ENCODE assay signal across 9 cellular contexts in the genomic region with DNA sequence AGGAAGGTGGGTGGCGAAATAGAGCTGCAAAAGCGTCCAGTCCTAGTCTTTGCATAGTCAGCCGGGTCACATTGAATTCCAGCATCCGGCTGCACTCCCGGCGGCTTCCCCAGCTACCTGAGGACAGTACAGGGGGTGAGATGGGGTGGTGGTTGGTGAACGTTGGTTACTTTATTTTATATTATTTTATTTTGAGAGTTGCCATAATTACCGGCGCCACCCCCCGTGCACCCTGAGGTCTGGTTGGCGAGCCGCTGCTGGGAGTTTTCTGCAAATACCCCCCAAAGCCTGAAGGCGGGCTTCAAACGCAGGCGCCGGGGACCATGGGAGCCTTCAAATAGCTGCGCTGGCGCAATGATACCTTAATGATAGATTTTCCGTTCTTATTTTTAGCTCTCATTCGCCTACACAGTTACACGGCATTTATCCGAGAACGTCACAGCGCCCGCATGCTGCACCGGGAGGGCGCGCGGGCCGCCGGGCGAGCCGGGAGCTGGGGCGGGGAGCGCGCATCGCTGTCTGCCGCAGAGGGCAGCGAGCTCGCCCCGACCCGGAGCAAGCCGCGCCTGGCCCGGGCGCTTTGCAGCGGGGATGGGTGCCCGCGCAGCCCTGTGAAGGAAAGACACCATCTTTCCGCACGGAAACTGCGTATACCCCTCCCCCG. TPM values are rescaled to one million over a fixed set of nuclear protein-coding genes. Genes with fewer than 3 reads are reported as not detected.
DNase-seq lines count a peak whose midpoint lies in the region; ATAC-seq, FAIRE-seq and TF ChIP-seq lines count a peak whose summit lies in the region.
"Had no signal": no experiment of that assay in that cellular context is flagged by ENCODE, and none has a peak within 500 bp of the region (broad histone marks: within the 10 kb centered on the region; RNA-seq: fewer than 3 reads in every experiment).

No MANE protein-coding gene starts in this region.

- no peak overlapping the region for H3K9ac ChIP-seq in GM12878 (ENCODE audit: control insufficient read depth, insufficient read depth, low read length)

- H3K36me3 Mint-ChIP-seq in IgD-negative memory B cell (peaks cover 1% of the 10 kb centered on the region), nephron (ENCODE audit: low read depth) (no peaks in the 10 kb centered on the region)
- H3K36me3 Mint-ChIP-seq: activated naive CD4-positive, alpha-beta T cell treated with anti-CD3 and anti-CD28 coated beads, Interleukin-2, amount 50 U/mL, for 72 hours had no signal

- no peaks in the 10 kb centered on the region; the same call in 1 of the 2 replicates for H3K4me1 ChIP-seq in GM12878 (ENCODE audit: control insufficient read depth, insufficient read depth, low read length)

- H3K4me3 ChIP-seq in GM12878: no peak overlapping the region

- intact Hi-C loops in GM12878 (cut with micrococcal nuclease; ENCODE audit: unreplicated experiment): no loop called here

- H3K36me3 ChIP-seq in GM12878 (ENCODE audit: control insufficient read depth in 2 of 2, insufficient read depth in 2 of 2, low read length in 1 of 2): no peaks in the 10 kb centered on the region

- SMC1A ChIA-PET in GM12878 (lab: Charles Lee; ENCODE audit: uncharacterized antibody, unreplicated experiment): no interaction called here

- no TSS peak for BruUV-seq in GM12878 (replicated peaks; lab: Mats Ljungman, UMichigan)

- H3K4me2 ChIP-seq in GM12878 (ENCODE audit: control insufficient read depth, insufficient read depth): no peak overlapping the region

- no peaks in the 10 kb centered on the region for H3K79me2 ChIP-seq in GM12878 (ENCODE audit: control insufficient read depth, insufficient read depth, low read length)

- no peak for FAIRE-seq in GM12878 (lab: Jason Lieb, UNC)

- no peak overlapping the region for H2AFZ ChIP-seq in GM12878 (ENCODE audit: control insufficient read depth, low read depth, low read length)

- no peak for TF ChIP-seq POLR2A in GM12878 (IDR thresholded peaks at IDR 0.05; ENCODE audit: low read depth, low read length)

- H3K27ac ChIP-seq in GM12878 (ENCODE audit: control insufficient read depth, insufficient read depth): no peak overlapping the region

- H3K27me3 Mint-ChIP-seq in IgD-negative memory B cell (peaks cover 53% of the 10 kb centered on the region), nephron (ENCODE audit: low read depth) (peaks cover 98% of the 10 kb centered on the region)

- DNase-seq in COLO668 (lab: John Stamatoyannopoulos, UW; ENCODE audit: unreplicated experiment) (peak; percentile 31), GM12878 (ENCODE audit: low read depth, low spot score) (no peak), SW480 (ENCODE audit: low spot score) (no peak), NCI-H2107 treated with DMSO at 0.1 percent for 48 hours (lab: John Stamatoyannopoulos, UW; ENCODE audit: unreplicated experiment) (no peak)

- POLR2A ChIA-PET in GM12878 (lab: Charles Lee): no interaction called here

- CTCF ChIA-PET in GM12878 (lab: Yijun Ruan, JAX): interaction anchor here (0.7 kb wide), 1 partner anchor 515 kb away, joined by 3 read pairs; no protein-coding TSS in a partner anchor

- RAD21 ChIA-PET in GM12878 (lab: Charles Lee; ENCODE audit: unreplicated experiment): no interaction called here

- ATAC-seq in GM12878 (peak; percentile 62), HG02852 (IDR thresholded peaks at IDR 0.05; ENCODE audit: unreplicated experiment) (no peak), GM21619 (IDR thresholded peaks at IDR 0.05; ENCODE audit: unreplicated experiment) (no peak)

- H3K27me3 ChIP-seq in GM12878 (replicated peaks in 1 of 2; ENCODE audit: control insufficient read depth in 2 of 2, insufficient read depth in 2 of 2, low read length in 1 of 2): peaks cover 9 to 15% of the 10 kb centered on the region in 2 experiments

- no peaks in the 10 kb centered on the region for H4K20me1 ChIP-seq in GM12878 (ENCODE audit: control insufficient read depth, insufficient read depth)

- peaks cover 0 to 1% (median 0%) of the 10 kb centered on the region in 3 donors for H3K9me3 Mint-ChIP-seq in IgD-negative memory B cell
- H3K9me3 Mint-ChIP-seq in nephron: peaks cover 3% of the 10 kb centered on the region
- H3K9me3 Mint-ChIP-seq: activated naive CD4-positive, alpha-beta T cell treated with anti-CD3 and anti-CD28 coated beads, Interleukin-2, amount 50 U/mL, for 72 hours had no signal

- in situ Hi-C loops in GM12878 (cut with MboI): no loop called here

- H3K4me1 Mint-ChIP-seq in IgD-negative memory B cell: peaks cover 4 to 13% (median 5%) of the 10 kb centered on the region in 3 donors
- peaks cover 16% of the 10 kb centered on the region for H3K4me1 Mint-ChIP-seq in nephron

- TF ChIP-seq EP300 in GM12878 (IDR thresholded peaks at IDR 0.05; ENCODE audit: borderline replicate concordance in 1 of 2, control insufficient read depth in 1 of 2, low read depth in 2 of 2, low read length in 2 of 2): no peak

- WGBS in GM12878 (ENCODE audit: insufficient coverage, insufficient replicate concordance, low lambda C conversion rate, missing lambda C conversion rate): 1% methylated on average over 39 of the region's 53 CpGs

- no peak for TF ChIP-seq CTCF in GM12878 (IDR thresholded peaks at IDR 0.05 in 2 of 3, conservative IDR thresholded peaks at IDR 0.05 in 1 of 3; ENCODE audit: control insufficient read depth in 2 of 3, extremely low read depth in 1 of 3, insufficient read depth in 1 of 3, low read depth in 3 of 3, low read length in 3 of 3)
- TF ChIP-seq CTCF in nephron (IDR thresholded peaks at IDR 0.05; ENCODE audit: unreplicated experiment in 3 of 3): no peak

- H3K4me3 Mint-ChIP-seq in IgD-negative memory B cell: peak overlapping the region; percentile 43 to 84 (median 66)
- H3K4me3 Mint-ChIP-seq in nephron: peak overlapping the region; percentile 77 to 85 (median 78)

- no peak for TF ChIP-seq RAD21 in GM12878 (IDR thresholded peaks at IDR 0.05; ENCODE audit: insufficient read depth, low read depth, low read length)

- H3K27ac Mint-ChIP-seq in IgD-negative memory B cell: no peak overlapping the region
- H3K27ac Mint-ChIP-seq in nephron: no peak overlapping the region
- H3K27ac Mint-ChIP-seq: activated naive CD4-positive, alpha-beta T cell treated with anti-CD3 and anti-CD28 coated beads, Interleukin-2, amount 50 U/mL, for 72 hours had no signal

- no peaks in the 10 kb centered on the region; the same call in 2 of the 3 replicates for H3K9me3 ChIP-seq in GM12878 (replicated peaks; ENCODE audit: control insufficient read depth, insufficient read depth, low read length)

TF ChIP-seq in GM12878, 131 proteins besides CTCF, POLR2A, EP300 and RAD21 (continues in another document):
- no peak for TF ChIP-seq EGR1 (IDR thresholded peaks at IDR 0.05; ENCODE audit: borderline replicate concordance in 1 of 2, low read depth in 2 of 2, low read length in 2 of 2)
- no peak for TF ChIP-seq STAT3 (IDR thresholded peaks at IDR 0.05; ENCODE audit: low read depth, low read length)
- no peak for TF ChIP-seq SUZ12 (IDR thresholded peaks at IDR 0.05; ENCODE audit: unreplicated experiment)
- TF ChIP-seq, protein P1, sequence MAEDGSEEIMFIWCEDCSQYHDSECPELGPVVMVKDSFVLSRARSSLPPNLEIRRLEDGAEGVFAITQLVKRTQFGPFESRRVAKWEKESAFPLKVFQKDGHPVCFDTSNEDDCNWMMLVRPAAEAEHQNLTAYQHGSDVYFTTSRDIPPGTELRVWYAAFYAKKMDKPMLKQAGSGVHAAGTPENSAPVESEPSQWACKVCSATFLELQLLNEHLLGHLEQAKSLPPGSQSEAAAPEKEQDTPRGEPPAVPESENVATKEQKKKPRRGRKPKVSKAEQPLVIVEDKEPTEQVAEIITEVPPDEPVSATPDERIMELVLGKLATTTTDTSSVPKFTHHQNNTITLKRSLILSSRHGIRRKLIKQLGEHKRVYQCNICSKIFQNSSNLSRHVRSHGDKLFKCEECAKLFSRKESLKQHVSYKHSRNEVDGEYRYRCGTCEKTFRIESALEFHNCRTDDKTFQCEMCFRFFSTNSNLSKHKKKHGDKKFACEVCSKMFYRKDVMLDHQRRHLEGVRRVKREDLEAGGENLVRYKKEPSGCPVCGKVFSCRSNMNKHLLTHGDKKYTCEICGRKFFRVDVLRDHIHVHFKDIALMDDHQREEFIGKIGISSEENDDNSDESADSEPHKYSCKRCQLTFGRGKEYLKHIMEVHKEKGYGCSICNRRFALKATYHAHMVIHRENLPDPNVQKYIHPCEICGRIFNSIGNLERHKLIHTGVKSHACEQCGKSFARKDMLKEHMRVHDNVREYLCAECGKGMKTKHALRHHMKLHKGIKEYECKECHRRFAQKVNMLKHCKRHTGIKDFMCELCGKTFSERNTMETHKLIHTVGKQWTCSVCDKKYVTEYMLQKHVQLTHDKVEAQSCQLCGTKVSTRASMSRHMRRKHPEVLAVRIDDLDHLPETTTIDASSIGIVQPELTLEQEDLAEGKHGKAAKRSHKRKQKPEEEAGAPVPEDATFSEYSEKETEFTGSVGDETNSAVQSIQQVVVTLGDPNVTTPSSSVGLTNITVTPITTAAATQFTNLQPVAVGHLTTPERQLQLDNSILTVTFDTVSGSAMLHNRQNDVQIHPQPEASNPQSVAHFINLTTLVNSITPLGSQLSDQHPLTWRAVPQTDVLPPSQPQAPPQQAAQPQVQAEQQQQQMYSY (CRISPR knock-in tag; IDR thresholded peaks at IDR 0.05): no peak
- TF ChIP-seq DPF2 (IDR thresholded peaks at IDR 0.05): no peak
- no peak for TF ChIP-seq BMI1 (IDR thresholded peaks at IDR 0.05; ENCODE audit: borderline replicate concordance)

RNA-seq across cellular contexts. Expression of gene RASGRF1, which starts 0.8 kb away (rescaled TPM):
- polyA plus RNA-seq in IgD-negative memory B cell (2.4 TPM), GM12878 (2011; rRNA removed) (0.68 and 0.87 TPM in 2 replicates), GM12878 (2014; fragmentation: Illumina TruSeq; extraction: Trizol) (1.1 and 1.6 TPM in 2 replicates), GM12878 (2014; fragmentation: Nextera tagmentation; extraction: Ambion mirVana) (under 1 TPM; 0.20 to 0.21 TPM), GM12878 (2014; rRNA removed) (0.60 and 0.72 TPM in 2 replicates), GM12878 (2016; fragmentation: Nextera tagmentation; extraction: Ambion mirVana) (1 to 10 TPM; 1.1 to 1.9 TPM)
- total RNA-seq in GM12878 (2013; cell fraction: nucleolus; rRNA removed): 0.56 and 0.65 TPM in 2 replicates
- total RNA-seq in GM12878 (2014; rRNA removed) (1.3 and 1.6 TPM in 2 replicates), GM12878 (2014; rRNA removed; fragmentation: Illumina TruSeq; extraction: Trizol) (0.58 and 0.60 TPM in 2 replicates), GM12878 (2021) (0.85 and 1.1 TPM in 2 replicates)
- 0.81 TPM for polyA plus RNA-seq in GM12878 (2011; ENCODE audit: low read depth)
- polyA plus RNA-seq in GM12878 (2011; cell fraction: cytosol; rRNA removed): 0.42 and 0.87 TPM in 2 replicates
- 1.5 and 1.7 TPM in 2 replicates for polyA plus RNA-seq in GM12878 (2011; cell fraction: nucleus; rRNA removed)
- 0.88 and 0.90 TPM in 2 replicates for polyA plus RNA-seq in GM12878 (2012)
- 0.44 and 1.4 TPM in 2 replicates for polyA minus RNA-seq in GM12878 (2011; rRNA and poly(A)+ RNA removed)
- 0.52 and 1.1 TPM in 2 replicates for polyA minus RNA-seq in GM12878 (2011; cell fraction: cytosol; rRNA and poly(A)+ RNA removed)
- polyA minus RNA-seq in GM12878 (2011; cell fraction: nucleus; rRNA and poly(A)+ RNA removed): 0.60 and 1.7 TPM in 2 replicates
- total RNA-seq: activated naive CD4-positive, alpha-beta T cell treated with anti-CD3 and anti-CD28 coated beads, Interleukin-2, amount 50 U/mL, for 72 hours had no signal
